ENCODE assay signal across 8 cellular contexts in the genomic region with DNA sequence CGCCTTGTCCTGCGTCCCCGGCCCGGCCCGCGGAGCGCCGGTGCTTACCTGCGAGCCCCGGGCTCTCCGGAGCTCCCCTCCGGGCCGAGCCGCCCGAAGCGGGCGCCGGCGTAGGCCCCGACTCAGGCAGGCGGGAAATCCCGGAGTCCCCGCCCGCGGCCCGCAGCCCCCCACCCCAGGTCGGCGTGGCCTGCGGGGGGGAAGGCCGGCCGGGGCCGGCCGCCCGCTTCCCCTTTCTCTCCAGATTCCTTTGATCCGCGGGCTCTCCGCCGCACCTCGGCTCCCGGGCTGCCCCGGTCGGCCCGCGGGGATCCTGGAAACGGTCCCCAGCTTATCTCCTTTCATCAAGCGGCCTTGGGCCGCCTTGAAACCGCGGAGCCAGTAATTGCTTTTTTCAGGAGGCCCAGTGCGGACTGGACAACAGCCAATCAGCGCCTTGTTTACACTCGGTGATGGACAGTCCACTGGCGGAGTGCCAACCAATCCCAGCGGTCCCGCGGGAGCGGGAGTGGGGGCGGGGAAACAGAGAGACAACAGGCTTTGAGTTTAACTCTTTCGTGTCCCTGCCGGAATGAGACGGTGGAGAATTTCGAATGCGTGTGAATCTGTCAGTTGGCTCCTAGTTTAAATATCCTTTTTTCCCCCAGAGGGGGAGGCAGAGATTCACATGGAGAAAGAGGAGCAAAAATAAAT. TPM values are rescaled to one million over a fixed set of nuclear protein-coding genes. Genes with fewer than 3 reads are reported as not detected.
DNase-seq lines count a peak whose midpoint lies in the region; ATAC-seq, FAIRE-seq and TF ChIP-seq lines count a peak whose summit lies in the region.

No MANE protein-coding gene starts in this region.

- H3K36me3 Mint-ChIP-seq in activated B cell treated with CpG ODN at 0.5 μM for 24 hours (ENCODE audit: low read depth) = no peaks in the 10 kb centered on the region

- intact Hi-C loops in activated B cell treated with CpG ODN at 0.5 μM for 24 hours (cut with micrococcal nuclease) = loop anchor here (2.0 kb wide), 1 partner anchor 119 kb away; a partner anchor contains a TSS

- TF ChIP-seq CTCF in AG09319 (IDR thresholded peaks at IDR 0.05; ENCODE audit: low read depth, low read length) (peak; percentile 24), activated B cell treated with CpG ODN at 0.5 μM for 24 hours (IDR thresholded peaks at IDR 0.05) (no peak)

- no peak overlapping the region for H3K27ac Mint-ChIP-seq in activated B cell treated with CpG ODN at 0.5 μM for 24 hours

- H3K4me3 Mint-ChIP-seq in activated B cell treated with CpG ODN at 0.5 μM for 24 hours = peak overlapping the region; percentile 67

- H3K27me3 Mint-ChIP-seq in activated B cell treated with CpG ODN at 0.5 μM for 24 hours = peaks cover 44% of the 10 kb centered on the region

- peak; percentile 96 for FAIRE-seq in endometrium (lab: Jason Lieb, UNC)

- CTCF ChIA-PET in activated B cell treated with CpG ODN at 0.5 μM for 24 hours (lab: Charles Lee) = interaction anchor here (1.3 kb wide), 1 partner anchor 91 kb away, joined by 6 read pairs; no protein-coding TSS in a partner anchor

- ATAC-seq in GM21786 (IDR thresholded peaks at IDR 0.05; ENCODE audit: unreplicated experiment) (peak; percentile 53), activated B cell treated with CpG ODN at 0.5 μM for 24 hours (ENCODE audit: low read depth) (peak; percentile 12), HG02678 (IDR thresholded peaks at IDR 0.05; ENCODE audit: unreplicated experiment) (no peak)

- DNase-seq in AG09319 (ENCODE audit: extremely low read depth, low read depth) = peak; percentile 99
- DNase-seq in NCI-H2171 treated with DMSO at 0.1 percent for 48 hours (lab: John Stamatoyannopoulos, UW) = peak; percentile 97
- DNase-seq in activated B cell treated with CpG ODN at 0.5 μM for 24 hours = peak; percentile 49
- peak; percentile 100 for DNase-seq in lung microvascular endothelial cell (ENCODE audit: low read depth in 2 of 2)
- DNase-seq in stimulated activated CD4-positive, alpha-beta T cell treated with anti-CD3 and anti-CD28 coated beads, TNF-alpha, amount 100 ng/mL, for 48 hours (ENCODE audit: low read depth in 3 of 3) = peak; percentile 74 to 85 (median 75)

- no peaks in the 10 kb centered on the region for H3K9me3 Mint-ChIP-seq in activated B cell treated with CpG ODN at 0.5 μM for 24 hours

- POLR2A ChIA-PET in activated B cell treated with CpG ODN at 0.5 μM for 24 hours (lab: Charles Lee) = interaction anchor here (0.5 to 1.7 kb wide), 4 partner anchors 119 to 644 kb away, joined by 3 to 6 read pairs (median 4); a partner anchor contains a TSS

- peaks cover 23% of the 10 kb centered on the region for H3K4me1 Mint-ChIP-seq in activated B cell treated with CpG ODN at 0.5 μM for 24 hours

RNA-seq across cellular contexts. Expression of a gene that starts 1.4 kb away (rescaled TPM):
- total RNA-seq in activated B cell treated with CpG ODN at 0.5 μM for 24 hours (0.13 and 0.42 TPM in 2 replicates), lung microvascular endothelial cell (2.6 TPM in 2 replicates)

Comparison
In these comparisons a context has a peak if more than half of its experiments do, and no peak if none do; other contexts are left out.
1. DNase-seq: peak in every context shown above with its lines; median percentile 100 in lung microvascular endothelial cell; 99 in AG09319; 97 in NCI-H2171 treated with DMSO at 0.1 percent for 48 hours; 75 in stimulated activated CD4-positive, alpha-beta T cell treated with anti-CD3 and anti-CD28 coated beads, TNF-alpha, amount 100 ng/mL, for 48 hours; 49 in activated B cell treated with CpG ODN at 0.5 μM for 24 hours.